ENCODE assay signal across 15 cellular contexts in the genomic region with DNA sequence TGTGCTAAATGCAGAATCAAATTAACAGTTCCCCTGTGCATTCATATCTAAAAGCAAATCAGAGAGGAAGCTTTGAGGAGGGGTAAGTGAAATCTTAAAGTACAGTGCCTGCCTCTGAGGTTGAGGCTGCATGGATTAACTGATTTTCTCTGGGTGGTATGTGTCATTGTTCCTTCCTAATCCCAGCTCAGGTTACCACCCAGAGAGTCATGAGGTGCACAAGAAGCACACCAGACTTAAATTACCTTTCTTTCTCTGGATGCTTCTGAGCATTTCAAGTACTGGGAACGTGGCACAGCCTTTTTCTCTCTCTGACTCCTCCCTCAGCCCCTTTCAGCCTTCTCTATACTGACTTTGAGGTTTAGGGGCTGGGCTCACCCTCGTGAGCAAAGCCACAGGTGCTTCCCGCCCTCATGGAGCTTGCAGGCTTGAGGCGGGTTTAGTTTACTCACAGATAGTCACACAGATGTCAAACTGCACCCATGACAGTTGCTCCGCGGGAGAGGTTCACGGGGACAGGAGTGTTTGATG.
DNase-seq lines count a peak whose midpoint lies in the region; ATAC-seq, FAIRE-seq and TF ChIP-seq lines count a peak whose summit lies in the region.
"Had no signal": no experiment of that assay in that cellular context is flagged by ENCODE, and none has a peak within 500 bp of the region (broad histone marks: within the 10 kb centered on the region; RNA-seq: fewer than 3 reads in every experiment).

No MANE protein-coding gene starts in this region.

- H3K36me3 ChIP-seq in BLaER1, result no peaks in the 10 kb centered on the region
- no peaks in the 10 kb centered on the region for H3K36me3 ChIP-seq in CD8-positive, alpha-beta T cell (ENCODE audit: insufficient read depth, low read length)
- H3K36me3 ChIP-seq in A673 (ENCODE audit: insufficient read depth, low read length, poor library complexity, severe bottlenecking), result no peaks in the 10 kb centered on the region
- no peaks in the 10 kb centered on the region for H3K36me3 ChIP-seq in tibial artery
- H3K36me3 ChIP-seq: lower lobe of right lung, neutrophil, sigmoid colon had no signal

- no peak overlapping the region; the same call in 1 of the 2 replicates for H3K4me3 ChIP-seq in BLaER1
- H3K4me3 ChIP-seq in CD8-positive, alpha-beta T cell (ENCODE audit: low read depth, low read length), result no peak overlapping the region
- no peak overlapping the region for H3K4me3 ChIP-seq in A673 (ENCODE audit: low read depth, low read length, poor library complexity, severe bottlenecking)
- H3K4me3 ChIP-seq in tibial artery, result no peak overlapping the region
- H3K4me3 ChIP-seq: lower lobe of right lung, sigmoid colon had no signal

- H3K9me3 ChIP-seq in BLaER1 (no peaks in the 10 kb centered on the region), A673 (ENCODE audit: low read depth, low read length, poor library complexity, severe bottlenecking) (no peaks in the 10 kb centered on the region), tibial artery (no peaks in the 10 kb centered on the region)
- no peaks in the 10 kb centered on the region for H3K9me3 ChIP-seq in CD8-positive, alpha-beta T cell (ENCODE audit: low read length)
- H3K9me3 ChIP-seq: lower lobe of right lung, neutrophil, sigmoid colon had no signal

- intact Hi-C loops in CD8-positive, alpha-beta T cell (cut with DNase I, micrococcal nuclease), result no loop called here
- intact Hi-C loops in A673 (cut with micrococcal nuclease; ENCODE audit: unreplicated experiment) (no loop called here), tibial artery (cut with DNase I; ENCODE audit: low total_unique reads) (no loop called here)

- FAIRE-seq in RCC 7860 (lab: Jason Lieb, UNC), result no peak
- FAIRE-seq: colon, GM18507 had no signal

- H3K4me1 Mint-ChIP-seq in CD8-positive, alpha-beta T cell (ENCODE audit: low read depth), result peaks cover 87% of the 10 kb centered on the region
- H3K4me1 Mint-ChIP-seq in effector memory CD8-positive, alpha-beta T cell (ENCODE audit: low read depth in 2 of 2), result peaks cover 18 to 49% of the 10 kb centered on the region in 2 donors

- BruUV-seq in A673 (replicated peaks; lab: Mats Ljungman, UMichigan), result no TSS peak

- no peaks in the 10 kb centered on the region for H3K27me3 ChIP-seq in BLaER1
- no peaks in the 10 kb centered on the region for H3K27me3 ChIP-seq in CD8-positive, alpha-beta T cell (ENCODE audit: insufficient read depth, low read length)
- no peaks in the 10 kb centered on the region for H3K27me3 ChIP-seq in A673 (replicated peaks; ENCODE audit: insufficient read depth, low read depth, low read length, poor library complexity)
- H3K27me3 ChIP-seq in tibial artery, result peaks cover 0 to 19% of the 10 kb centered on the region in 2 donors

- TF ChIP-seq CTCF in CD8-positive, alpha-beta T cell (IDR thresholded peaks at IDR 0.05), result no peak
- TF ChIP-seq CTCF in A673 (conservative IDR thresholded peaks at IDR 0.05; ENCODE audit: low read depth, low read length), result no peak
- no peak for TF ChIP-seq CTCF in tibial artery (IDR thresholded peaks at IDR 0.05)

- DNase-seq in CD8-positive, alpha-beta T cell, result peak in 1 of 7 experiments; percentile 27
- DNase-seq in RCC 7860 (ENCODE audit: low spot score), result peak; percentile 13
- no peak for DNase-seq in effector memory CD8-positive, alpha-beta T cell
- no peak for DNase-seq in A673 (ENCODE audit: low spot score)
- DNase-seq in amygdala (lab: John Stamatoyannopoulos, UW), result no peak
- DNase-seq in tibial artery, result no peak
- DNase-seq: GOT3, lower lobe of right lung, OCI-M1, sigmoid colon had no signal

- no peaks in the 10 kb centered on the region for H3K9me3 Mint-ChIP-seq in CD8-positive, alpha-beta T cell
- no peaks in the 10 kb centered on the region for H3K9me3 Mint-ChIP-seq in effector memory CD8-positive, alpha-beta T cell

- H3K4me1 ChIP-seq in BLaER1 (peaks cover 91% of the 10 kb centered on the region), A673 (ENCODE audit: insufficient read depth, low read length, poor library complexity, severe bottlenecking) (peaks cover 25% of the 10 kb centered on the region), tibial artery (no peaks in the 10 kb centered on the region)
- peaks cover 30% of the 10 kb centered on the region for H3K4me1 ChIP-seq in CD8-positive, alpha-beta T cell (ENCODE audit: insufficient read depth, low read length)
- H3K4me1 ChIP-seq: sigmoid colon had no signal

- no peak overlapping the region; the same call in 1 of the 2 replicates for H3K9ac ChIP-seq in BLaER1

- H4K20me1 ChIP-seq in BLaER1, result no peaks in the 10 kb centered on the region

- H3K27ac Mint-ChIP-seq in CD8-positive, alpha-beta T cell, result peak overlapping the region; percentile 60
- H3K27ac Mint-ChIP-seq in effector memory CD8-positive, alpha-beta T cell, result no peak overlapping the region

- POLR2A ChIA-PET in CD8-positive, alpha-beta T cell (lab: Charles Lee), result interaction anchor here (1.7 kb wide), 1 partner anchor 10 kb away, joined by 10 read pairs; no protein-coding TSS in a partner anchor
- POLR2A ChIA-PET in A673 (lab: Charles Lee; ENCODE audit: low non-redundant PET), result no interaction called here

- H3K36me3 Mint-ChIP-seq in CD8-positive, alpha-beta T cell, result no peaks in the 10 kb centered on the region
- peaks cover 4% of the 10 kb centered on the region for H3K36me3 Mint-ChIP-seq in effector memory CD8-positive, alpha-beta T cell (ENCODE audit: insufficient read depth)

- H3K27ac ChIP-seq in BLaER1 (peak overlapping the region; percentile 76), A673 (ENCODE audit: low read depth, low read length, poor library complexity, severe bottlenecking) (no peak overlapping the region), tibial artery (no peak overlapping the region)
- H3K27ac ChIP-seq in CD8-positive, alpha-beta T cell (ENCODE audit: low read depth, low read length), result no peak overlapping the region
- H3K27ac ChIP-seq: lower lobe of right lung, neutrophil, sigmoid colon had no signal

- CTCF ChIA-PET in CD8-positive, alpha-beta T cell (lab: Charles Lee), result interaction anchor here (2.4 kb wide), 1 partner anchor 200 kb away, joined by 7 read pairs; no protein-coding TSS in a partner anchor
- CTCF ChIA-PET in A673 (lab: Charles Lee), result no interaction called here

- no peak overlapping the region for H3K4me3 Mint-ChIP-seq in CD8-positive, alpha-beta T cell
- H3K4me3 Mint-ChIP-seq in effector memory CD8-positive, alpha-beta T cell, result no peak overlapping the region

- peak; percentile 41 for ATAC-seq in CD8-positive, alpha-beta T cell
- ATAC-seq in effector memory CD8-positive, alpha-beta T cell (replicated peaks), result peak; percentile 36
- ATAC-seq in GM19324 (IDR thresholded peaks at IDR 0.05; ENCODE audit: low FRiP score, unreplicated experiment), result no peak
- ATAC-seq: lower lobe of right lung had no signal

- H3K27me3 Mint-ChIP-seq in CD8-positive, alpha-beta T cell (ENCODE audit: low read depth), result no peaks in the 10 kb centered on the region
- no peaks in the 10 kb centered on the region for H3K27me3 Mint-ChIP-seq in effector memory CD8-positive, alpha-beta T cell

- H3K4me2 ChIP-seq in BLaER1, result peak overlapping the region; percentile 80
